ENCODE assay signal across 18 cellular contexts in genomic region chr9:137433349-137433915, GRCh38. TPM values are rescaled to one million over a fixed set of nuclear protein-coding genes. Genes with fewer than 3 reads are reported as not detected.
DNase-seq lines count a peak whose midpoint lies in the region; ATAC-seq and TF ChIP-seq lines count a peak whose summit lies in the region.
"Had no signal": no experiment of that assay in that cellular context is flagged by ENCODE, and none has a peak within 500 bp of the region (broad histone marks: within the 10 kb centered on the region; RNA-seq: fewer than 3 reads in every experiment).

No MANE protein-coding gene starts in this region.

- no peaks in the 10 kb centered on the region for H3K9me3 ChIP-seq in right cardiac atrium (ENCODE audit: control insufficient read depth, low read length)

- H3K27ac Mint-ChIP-seq in CD14-positive monocyte (no peak overlapping the region), progenitor cell of endocrine pancreas (no peak overlapping the region)

- H3K4me1 Mint-ChIP-seq in CD14-positive monocyte (no peaks in the 10 kb centered on the region), progenitor cell of endocrine pancreas (ENCODE audit: low read depth) (no peaks in the 10 kb centered on the region)

- H3K4me1 ChIP-seq in right cardiac atrium (ENCODE audit: control insufficient read depth, insufficient read depth, low read length) = no peaks in the 10 kb centered on the region

- no peak overlapping the region for H3K4me3 Mint-ChIP-seq in CD14-positive monocyte
- H3K4me3 Mint-ChIP-seq in progenitor cell of endocrine pancreas (ENCODE audit: low read depth) = no peak overlapping the region

- DNase-seq in NCI-H146 (lab: John Stamatoyannopoulos, UW) (peak; percentile 15), NCI-H146 treated with DMSO at 0.1 percent for 48 hours (lab: John Stamatoyannopoulos, UW; ENCODE audit: unreplicated experiment) (no peak), CD14-positive monocyte (ENCODE audit: low spot score) (peak; percentile 31), right cardiac atrium (peak; percentile 13 to 52 (median 51)), progenitor cell of endocrine pancreas (ENCODE audit: low spot score, unreplicated experiment) (peak; percentile 11), NCI-H748 treated with DMSO at 0.1 percent for 48 hours (lab: John Stamatoyannopoulos, UW) (no peak)
- DNase-seq in activated CD4-positive, alpha-beta T cell treated with anti-CD3 and anti-CD28 coated beads for 4 hours = no peak
- DNase-seq: DND-41; GM23248; KG1; NCI-H1694; NCI-H2227 treated with DMSO at 0.1 percent for 48 hours; NCI-H524 treated with DMSO at 0.1 percent for 48 hours; NK-92 treated with Interleukin-12 subunit alpha and Interleukin-12 subunit beta, amount 100 ng/mL, for 24 hours; SIG-M5 had no signal

- ATAC-seq in right cardiac atrium (no peak), GM21576 (IDR thresholded peaks at IDR 0.05; ENCODE audit: unreplicated experiment) (no peak)

- H3K27ac ChIP-seq in right cardiac atrium (ENCODE audit: low read length) = no peak overlapping the region
- H3K27ac ChIP-seq: GM23248 had no signal

- H3K36me3 Mint-ChIP-seq in CD14-positive monocyte (no peaks in the 10 kb centered on the region), progenitor cell of endocrine pancreas (ENCODE audit: insufficient read depth) (no peaks in the 10 kb centered on the region)

- no peaks in the 10 kb centered on the region for H3K9me3 Mint-ChIP-seq in CD14-positive monocyte
- no peaks in the 10 kb centered on the region for H3K9me3 Mint-ChIP-seq in progenitor cell of endocrine pancreas (ENCODE audit: low read depth)

- WGBS in right cardiac atrium = 81% methylated on average over 19 of the region's 19 CpGs

- H3K27me3 Mint-ChIP-seq in CD14-positive monocyte (ENCODE audit: low read depth in 3 of 3) (peaks cover 0 to 10% (median 3%) of the 10 kb centered on the region in 3 donors), progenitor cell of endocrine pancreas (no peaks in the 10 kb centered on the region)

- H3K4me3 ChIP-seq in right cardiac atrium (ENCODE audit: low read length) = no peak overlapping the region
- H3K4me3 ChIP-seq: GM23248 had no signal

- no peaks in the 10 kb centered on the region for H3K27me3 ChIP-seq in right cardiac atrium (ENCODE audit: control insufficient read depth, insufficient read depth)

- no peak for TF ChIP-seq CTCF in CD14-positive monocyte (IDR thresholded peaks at IDR 0.05)
- TF ChIP-seq CTCF in progenitor cell of endocrine pancreas (IDR thresholded peaks at IDR 0.05; ENCODE audit: unreplicated experiment) = no peak

- intact Hi-C loops in CD14-positive monocyte (cut with micrococcal nuclease) = no loop called here
- intact Hi-C loops in right cardiac atrium (cut with DNase I) = no loop called here

RNA-seq across cellular contexts. Expression of gene ENTPD8, which starts 7.7 kb away (rescaled TPM):
- polyA plus RNA-seq in CD14-positive monocyte (not detected), right cardiac atrium (not detected)
- total RNA-seq in right cardiac atrium (not detected), progenitor cell of endocrine pancreas (2.7 and 3.2 TPM in 2 replicates)
- total RNA-seq: GM23248, OCI-LY7 had no signal
- polyA plus RNA-seq: BJ, GM23248 had no signal

RNA-seq across cellular contexts. Expression of gene NOXA1, which starts 10.2 kb away (rescaled TPM):
- 1 to 10 TPM; 1.3 to 1.6 TPM for polyA plus RNA-seq in CD14-positive monocyte
- total RNA-seq in right cardiac atrium = 1 to 10 TPM; 3.1 to 7.5 (median 4.5) TPM
- polyA plus RNA-seq in right cardiac atrium = 4.3 TPM
- total RNA-seq in progenitor cell of endocrine pancreas = 15.3 and 16.3 TPM in 2 replicates
- total RNA-seq: OCI-LY7 had no signal

RNA-seq across cellular contexts. Expression of gene EXD3, which starts 10.5 kb away (rescaled TPM):
- polyA plus RNA-seq in CD14-positive monocyte (1 to 10 TPM; 2.0 to 3.0 TPM), right cardiac atrium (14.6 TPM)
- total RNA-seq in right cardiac atrium (10 to 100 TPM in 2 of 4 donors, 1 to 10 TPM in 2; 7.9 to 13.4 (median 11.1) TPM), progenitor cell of endocrine pancreas (31.7 and 33.8 TPM in 2 replicates)

RNA-seq across cellular contexts. Expression of gene NSMF, which starts 25.7 kb away (rescaled TPM):
- polyA plus RNA-seq in CD14-positive monocyte (1 to 10 TPM; 4.6 to 5.3 TPM), right cardiac atrium (25.5 TPM)
- total RNA-seq in right cardiac atrium (10 to 100 TPM; 12.4 to 21.5 (median 18.6) TPM), progenitor cell of endocrine pancreas (57.4 and 59.8 TPM in 2 replicates)

Comparison
In these comparisons a context has a peak if more than half of its experiments do, and no peak if none do; other contexts are left out.
1. DNase-seq: peak in NCI-H146 (single experiment), CD14-positive monocyte (single experiment), right cardiac atrium (3 of 3) and progenitor cell of endocrine pancreas (single experiment); none in NCI-H146 treated with DMSO at 0.1 percent for 48 hours (single experiment), NCI-H748 treated with DMSO at 0.1 percent for 48 hours (single experiment) and activated CD4-positive, alpha-beta T cell treated with anti-CD3 and anti-CD28 coated beads for 4 hours (0 of 2).